8 cellular contexts compared by ENCODE assay signal in the genomic region with DNA sequence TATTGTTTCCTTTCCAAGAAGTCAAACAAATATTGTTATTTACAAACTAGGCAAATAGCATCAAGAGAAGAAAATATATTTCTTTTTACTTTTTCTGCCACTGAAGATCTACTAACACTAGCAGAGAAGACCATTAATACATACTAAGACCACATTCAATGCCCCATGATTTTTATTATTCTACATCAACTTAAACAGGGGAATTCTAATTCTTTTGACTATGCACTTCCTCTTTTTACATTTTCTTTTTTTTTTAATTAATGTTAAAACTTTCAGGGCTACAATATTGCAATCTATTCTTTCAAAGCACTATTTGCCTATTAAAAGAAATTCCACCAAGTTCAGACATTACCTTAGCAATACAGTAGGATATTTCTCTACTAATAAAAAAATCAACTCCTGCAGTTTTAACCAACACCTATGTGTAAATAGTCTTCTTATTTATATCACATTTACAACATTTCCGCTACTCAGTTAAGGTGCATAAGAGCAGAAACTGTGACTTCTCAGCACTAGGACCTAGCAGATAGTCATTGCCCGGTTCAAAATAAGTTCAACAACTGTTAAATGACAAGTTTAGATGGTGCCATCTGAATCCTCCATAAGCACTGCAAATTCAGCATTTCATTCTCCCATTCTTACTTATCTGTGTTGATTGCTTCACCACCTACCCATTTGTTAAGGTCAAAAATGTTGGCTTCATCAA.
ATAC-seq lines count a peak whose summit lies in the region.
"Not testable (repeated sequence)": the region's sequence is repeated elsewhere in the genome, so short reads cannot be mapped to it uniquely, and the experiment has no call there.

No MANE protein-coding gene starts in this region.

- peaks cover 4 to 25% (median 20%) of the 10 kb centered on the region in 3 donors for H3K4me1 Mint-ChIP-seq in IgD-negative memory B cell
- H3K4me1 Mint-ChIP-seq in stimulated activated memory B cell treated with anti-CD40 and anti-IgM and Interleukin-4, amounts not matched to agents 10 μg/mL and 1 μg/mL and 100 μg/mL, for 72 hours, result peaks cover 28% of the 10 kb centered on the region

- not testable (repeated sequence) for H3K9me3 Mint-ChIP-seq in IgD-negative memory B cell; stimulated activated memory B cell treated with anti-CD40 and anti-IgM and Interleukin-4, amounts not matched to agents 10 μg/mL and 1 μg/mL and 100 μg/mL, for 72 hours

- H3K27ac Mint-ChIP-seq in IgD-negative memory B cell, result peak overlapping the region in 2 of 3 donors; percentile 25 to 76
- H3K27ac Mint-ChIP-seq in stimulated activated memory B cell treated with anti-CD40 and anti-IgM and Interleukin-4, amounts not matched to agents 10 μg/mL and 1 μg/mL and 100 μg/mL, for 72 hours, result not testable (repeated sequence)

- ATAC-seq in GM18502 (IDR thresholded peaks at IDR 0.05; ENCODE audit: poor library complexity, unreplicated experiment), result peak; percentile 34
- peak; percentile 5 for ATAC-seq in GM18870 (IDR thresholded peaks at IDR 0.05; ENCODE audit: unreplicated experiment)
- peak; percentile 35 for ATAC-seq in GM21390 (IDR thresholded peaks at IDR 0.05; ENCODE audit: unreplicated experiment)
- ATAC-seq in HG02588 (IDR thresholded peaks at IDR 0.05; ENCODE audit: unreplicated experiment), result peak; percentile 16
- ATAC-seq in HG02885 (IDR thresholded peaks at IDR 0.05; ENCODE audit: poor library complexity, unreplicated experiment), result peak; percentile 34
- peak; percentile 18 for ATAC-seq in HG03342 (IDR thresholded peaks at IDR 0.05; ENCODE audit: unreplicated experiment)
- ATAC-seq in stimulated activated memory B cell treated with anti-CD40 and anti-IgM and Interleukin-4, amounts not matched to agents 10 μg/mL and 1 μg/mL and 100 μg/mL, for 72 hours, result peak; percentile 25

- H3K4me3 Mint-ChIP-seq in IgD-negative memory B cell, result peak overlapping the region in 2 of 4 donors; percentile 37 to 60
- H3K4me3 Mint-ChIP-seq in stimulated activated memory B cell treated with anti-CD40 and anti-IgM and Interleukin-4, amounts not matched to agents 10 μg/mL and 1 μg/mL and 100 μg/mL, for 72 hours, result not testable (repeated sequence)

- H3K27me3 Mint-ChIP-seq in IgD-negative memory B cell; stimulated activated memory B cell treated with anti-CD40 and anti-IgM and Interleukin-4, amounts not matched to agents 10 μg/mL and 1 μg/mL and 100 μg/mL, for 72 hours: not testable (repeated sequence)

- not testable (repeated sequence) for H3K36me3 Mint-ChIP-seq in IgD-negative memory B cell; stimulated activated memory B cell treated with anti-CD40 and anti-IgM and Interleukin-4, amounts not matched to agents 10 μg/mL and 1 μg/mL and 100 μg/mL, for 72 hours

Comparison
In these comparisons a context has a peak if more than half of its experiments do, and no peak if none do; other contexts are left out.
1. Peak in every context shown above with its lines: ATAC-seq.